ENCODE assay signal across 17 cellular contexts in the genomic region with DNA sequence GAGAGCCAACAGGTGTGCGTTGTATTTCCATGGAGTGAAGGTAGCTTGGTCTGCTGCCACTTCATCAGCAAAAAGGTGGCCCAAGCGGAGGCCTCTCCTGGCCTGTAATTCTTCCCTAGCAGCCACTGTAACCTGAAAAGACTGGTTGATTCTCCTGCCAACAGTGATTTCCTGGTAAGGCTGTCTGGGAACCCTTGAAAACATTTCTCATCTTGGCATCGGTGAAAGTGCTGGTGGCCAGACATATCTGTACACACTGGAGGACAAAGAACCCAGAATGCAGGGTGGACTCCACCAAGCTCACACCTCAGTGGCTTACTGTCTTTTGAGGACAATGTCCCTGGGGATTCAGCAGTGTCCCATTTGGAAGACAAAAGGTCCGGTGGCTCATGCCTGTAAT.
"Had no signal": no experiment of that assay in that cellular context is flagged by ENCODE, and none has a peak within 500 bp of the region (broad histone marks: within the 10 kb centered on the region; RNA-seq: fewer than 3 reads in every experiment).

No MANE protein-coding gene starts in this region.

- DNase-seq: heart left ventricle; hypothalamus; islet precursor cell; mesendoderm; naive B cell; natural killer cell; nephron progenitor cell; ovary; right cardiac atrium; stimulated activated CD4-positive, alpha-beta T cell treated with anti-CD3 and anti-CD28 coated beads, Interleukin-12 subunit alpha, Interleukin-12 subunit beta, amount 100 ng/mL, for 4 hours; stimulated activated CD4-positive, alpha-beta T cell treated with anti-CD3 and anti-CD28 coated beads, Interleukin-4, amount 100 ng/mL, for 24 hours; stimulated activated naive CD4-positive, alpha-beta T cell; substantia nigra; uterus had no signal

- H3K36me3 ChIP-seq: heart left ventricle, ovary, tibial nerve, uterus had no signal

- H3K4me3 ChIP-seq: heart left ventricle, lung, ovary, skin epidermis, tibial nerve, uterus had no signal

- H3K4me1 ChIP-seq: uterus had no signal

- H3K27ac ChIP-seq: heart left ventricle, ovary, skin epidermis, tibial nerve, uterus had no signal

- H3K27me3 ChIP-seq: ovary, uterus had no signal

- H3K9me3 ChIP-seq: heart left ventricle, ovary, tibial nerve, uterus had no signal
